Comparison of ENCODE assay signal across 8 cellular contexts in genomic region chr18:57353940-57354461, GRCh38. TPM values are rescaled to one million over a fixed set of nuclear protein-coding genes. Genes with fewer than 3 reads are reported as not detected.
DNase-seq lines count a peak whose midpoint lies in the region; ATAC-seq, FAIRE-seq and TF ChIP-seq lines count a peak whose summit lies in the region.

No MANE protein-coding gene starts in this region.

- H3K79me2 ChIP-seq in H9 (ENCODE audit: insufficient read depth, low read length) (no peaks in the 10 kb centered on the region), astrocyte (ENCODE audit: insufficient read depth, low read length) (no peaks in the 10 kb centered on the region)

- no peaks in the 10 kb centered on the region for H3K79me1 ChIP-seq in H9 (ENCODE audit: insufficient read depth, low read depth, low read length, poor library complexity, severe bottlenecking)

- peaks cover 0 to 7% (median 0%) of the 10 kb centered on the region in 3 experiments; a peak in 3 of 7 replicates for H3K36me3 Mint-ChIP-seq in H9 (ENCODE audit: insufficient read depth in 1 of 3, low read depth in 3 of 3)
- no peaks in the 10 kb centered on the region for H3K36me3 Mint-ChIP-seq in astrocyte (ENCODE audit: low read depth, unreplicated experiment)

- H2BK20ac ChIP-seq in H9 (ENCODE audit: low read depth, low read length, poor library complexity, severe bottlenecking), result no peak overlapping the region

- ATAC-seq in HG02623 (IDR thresholded peaks at IDR 0.05; ENCODE audit: unreplicated experiment), result no peak

- H3K4me3 ChIP-seq in AG10803 (ENCODE audit: low read length) (no peak overlapping the region), astrocyte (ENCODE audit: insufficient read depth, low read depth, low read length) (peak overlapping the region; percentile 31), iPS-20b (ENCODE audit: low read length) (peak overlapping the region; percentile 80)

- H3K4me2 ChIP-seq in H9 (ENCODE audit: insufficient read depth, insufficient read length, low read length), result peak overlapping the region; percentile 81
- peak overlapping the region; percentile 74 for H3K4me2 ChIP-seq in astrocyte (ENCODE audit: low read length)

- TF ChIP-seq CTCF in AG10803 (conservative IDR thresholded peaks at IDR 0.05; ENCODE audit: low read length) (no peak), H9 (conservative IDR thresholded peaks at IDR 0.05) (no peak), astrocyte (IDR thresholded peaks at IDR 0.05; ENCODE audit: insufficient read depth, low read depth, low read length) (no peak)

- no peak overlapping the region for H4K91ac ChIP-seq in H9 (ENCODE audit: insufficient read length, low read depth, low read length)

- peak overlapping the region; percentile 28; the same call in 1 of the 2 replicates for H3K14ac ChIP-seq in H9 (ENCODE audit: insufficient read depth, low read length)

- H2BK120ac ChIP-seq in H9 (ENCODE audit: low read depth, low read length, poor library complexity, severe bottlenecking), result no peak overlapping the region

- H3K27ac ChIP-seq in H9 (ENCODE audit: insufficient read length, low read depth, low read length) (no peak overlapping the region), astrocyte (ENCODE audit: low read depth, low read length) (no peak overlapping the region), iPS-20b (ENCODE audit: low read length) (no peak overlapping the region)

- H3K9ac ChIP-seq in H9 (ENCODE audit: extremely low read depth, insufficient read length, low read length) (no peak overlapping the region), astrocyte (ENCODE audit: low read length) (no peak overlapping the region), iPS-20b (ENCODE audit: low read depth, low read length) (peak overlapping the region; percentile 62; the same call in 1 of the 2 replicates)

- H3K27me3 Mint-ChIP-seq in H9 (ENCODE audit: low read depth) (peaks cover 67% of the 10 kb centered on the region), astrocyte (ENCODE audit: low read depth, unreplicated experiment) (peaks cover 49% of the 10 kb centered on the region)

- no peak overlapping the region for H3K18ac ChIP-seq in H9 (ENCODE audit: insufficient read length, low read depth, low read length)

- no peak overlapping the region for H4K8ac ChIP-seq in H9 (replicated peaks; ENCODE audit: insufficient read length, low read depth, low read length)

- H3T11ph ChIP-seq in H9 (ENCODE audit: low read length), result no peak overlapping the region

- no peak overlapping the region for H3K23ac ChIP-seq in H9 (ENCODE audit: insufficient read length, low read depth, low read length)

- no peak overlapping the region for H2BK5ac ChIP-seq in H9 (ENCODE audit: insufficient read length, low read length)

- H3K4me1 ChIP-seq in H9 (ENCODE audit: insufficient read depth, low read length) (no peaks in the 10 kb centered on the region; the same call in 1 of the 2 replicates), astrocyte (ENCODE audit: insufficient read depth, low read length) (no peaks in the 10 kb centered on the region), iPS-20b (ENCODE audit: insufficient read depth, low read length) (no peaks in the 10 kb centered on the region; the same call in 1 of the 2 replicates)

- no peak overlapping the region for H2AK5ac ChIP-seq in H9 (ENCODE audit: insufficient read length, low read length)

- no peaks in the 10 kb centered on the region; the same call in 1 of the 2 replicates for H3K27me3 ChIP-seq in H9 (ENCODE audit: insufficient read depth, low read length)
- peaks cover 25% of the 10 kb centered on the region for H3K27me3 ChIP-seq in astrocyte (ENCODE audit: insufficient read depth, low read length)
- peaks cover 41% of the 10 kb centered on the region for H3K27me3 ChIP-seq in iPS-20b (ENCODE audit: insufficient read depth, low read length)

- H3K36me3 ChIP-seq in astrocyte (ENCODE audit: insufficient read depth, low read length), result no peaks in the 10 kb centered on the region
- H3K36me3 ChIP-seq in iPS-20b (ENCODE audit: insufficient read depth, low read depth, low read length), result no peaks in the 10 kb centered on the region

- H3K4me1 Mint-ChIP-seq in H9 (peaks cover 8 to 15% of the 10 kb centered on the region in 2 experiments), astrocyte (ENCODE audit: low read depth, unreplicated experiment) (no peaks in the 10 kb centered on the region)

- H4K5ac ChIP-seq in H9 (ENCODE audit: insufficient read length, low read depth, low read length), result no peak overlapping the region

- H2BK15ac ChIP-seq in H9 (ENCODE audit: low read depth, low read length), result no peak overlapping the region

- peak overlapping the region; percentile 84 to 96 for H3K4me3 Mint-ChIP-seq in H9
- peak overlapping the region; percentile 90 for H3K4me3 Mint-ChIP-seq in astrocyte (ENCODE audit: unreplicated experiment)

- DNase-seq in AG10803 (ENCODE audit: low read depth), result peak; percentile 26
- DNase-seq in H9, result peak; percentile 89
- DNase-seq in astrocyte (ENCODE audit: low read depth), result peak; percentile 16
- DNase-seq in superior temporal gyrus (ENCODE audit: extremely low spot score), result peak; percentile 32
- no peak for DNase-seq in A172 (ENCODE audit: low spot score)
- DNase-seq in activated effector memory CD4-positive, alpha-beta T cell treated with anti-CD3 and anti-CD28 coated beads, Interleukin-2, amount 50 U/mL, for 16 hours, result no peak

- no peak for FAIRE-seq in astrocyte (lab: Jason Lieb, UNC)

- H4K20me1 ChIP-seq in H9 (ENCODE audit: control insufficient read depth, insufficient read depth, insufficient read length) (no peaks in the 10 kb centered on the region), astrocyte (ENCODE audit: insufficient read depth, low read length) (no peaks in the 10 kb centered on the region)

- no peaks in the 10 kb centered on the region for H3K9me3 Mint-ChIP-seq in H9
- H3K9me3 Mint-ChIP-seq in astrocyte (ENCODE audit: unreplicated experiment), result peaks cover 2% of the 10 kb centered on the region

- no peaks in the 10 kb centered on the region for H3K9me3 ChIP-seq in H9 (ENCODE audit: control insufficient read depth, low read depth, low read length)
- no peaks in the 10 kb centered on the region for H3K9me3 ChIP-seq in astrocyte (ENCODE audit: insufficient read depth, low read depth, low read length)
- H3K9me3 ChIP-seq in iPS-20b (ENCODE audit: insufficient read depth, low read depth, low read length), result no peaks in the 10 kb centered on the region

- H3K27ac Mint-ChIP-seq in H9 (peak overlapping the region in 2 of 3 experiments; percentile 37 to 65; a peak in 1 of 7 replicates), astrocyte (ENCODE audit: unreplicated experiment) (no peak overlapping the region)

- H2BK12ac ChIP-seq in H9 (ENCODE audit: insufficient read length, low read depth, low read length), result no peak overlapping the region

- H3K4ac ChIP-seq in H9 (ENCODE audit: low read depth, low read length), result no peak overlapping the region

- H3K56ac ChIP-seq in H9 (ENCODE audit: insufficient read length, low read depth, low read length), result no peak overlapping the region

- WGBS in H9 (ENCODE audit: extremely low coverage, insufficient read length, low lambda C conversion rate), result no CpG with 5 or more reads among the region's 37 CpGs

- H2AFZ ChIP-seq in H9 (ENCODE audit: low read length) (no peak overlapping the region), astrocyte (ENCODE audit: low read depth, low read length) (peak overlapping the region; percentile 37)

- H3K23me2 ChIP-seq in H9 (ENCODE audit: insufficient read length, low read depth, low read length, poor library complexity, severe bottlenecking), result peaks cover 17% of the 10 kb centered on the region

RNA-seq across cellular contexts. Expression of gene ST8SIA3, which starts 1.6 kb away (rescaled TPM):
- total RNA-seq in H9 (2021) (1.9 and 2.3 TPM in 2 replicates), astrocyte (0.30 and 1.2 TPM in 2 replicates)
- total RNA-seq in A172 (2014; rRNA removed; shearing (Covaris generic)), result not detected in 2 replicates

Comparison
In these comparisons a context has a peak if more than half of its experiments do, and no peak if none do; other contexts are left out.
1. DNase-seq: peak in AG10803 (single experiment), H9 (single experiment), astrocyte (single experiment) and superior temporal gyrus (single experiment); none in A172 (single experiment) and activated effector memory CD4-positive, alpha-beta T cell treated with anti-CD3 and anti-CD28 coated beads, Interleukin-2, amount 50 U/mL, for 16 hours (single experiment).